In genomic region chr4:129905256-129905655, GRCh38 we compare ENCODE assay signal across 10 cellular contexts.
"Had no signal": no experiment of that assay in that cellular context is flagged by ENCODE, and none has a peak within 500 bp of the region (broad histone marks: within the 10 kb centered on the region; RNA-seq: fewer than 3 reads in every experiment).

No MANE protein-coding gene starts in this region.

- ATAC-seq: HCT116, HepG2 had no signal

- FAIRE-seq: HepG2 had no signal

- H3K9me3 ChIP-seq: HAP-1 had no signal

- H3K36me3 ChIP-seq: HAP-1 had no signal

- H3K27ac ChIP-seq: GM23248, HL-60, KMS-11 had no signal

- H3K4me1 ChIP-seq: HAP-1 had no signal

- DNase-seq: GM23248, GOT3, H7, HFFc6, KBM-7 had no signal

- H3K9ac ChIP-seq: GM23248, KMS-11 had no signal

- H3K4me3 ChIP-seq: GM23248, HAP-1 had no signal
